ENCODE assay signal across 1 cellular context in the genomic region with DNA sequence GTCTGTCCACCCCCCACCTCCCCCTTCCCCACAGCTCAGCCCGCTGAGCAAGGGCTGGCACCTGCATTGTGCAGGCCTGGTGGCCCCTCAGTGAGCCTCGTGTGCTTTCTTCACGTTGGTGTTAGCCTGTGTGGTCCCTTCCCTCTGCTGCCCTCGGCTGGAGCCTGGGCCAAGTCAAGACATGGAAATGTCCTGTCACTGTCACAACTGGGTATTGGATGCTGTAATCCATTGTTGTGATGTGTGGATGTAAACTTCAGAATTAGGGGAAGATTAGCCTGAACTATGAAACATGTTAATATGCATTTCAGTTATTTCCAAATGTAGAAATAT.
TF ChIP-seq lines count a peak whose summit lies in the region.

No MANE protein-coding gene starts in this region.

TF ChIP-seq in GM23338, 12 proteins besides CTCF, POLR2A, EP300 and RAD21 (continued from another document):
- TF ChIP-seq, protein P1, sequence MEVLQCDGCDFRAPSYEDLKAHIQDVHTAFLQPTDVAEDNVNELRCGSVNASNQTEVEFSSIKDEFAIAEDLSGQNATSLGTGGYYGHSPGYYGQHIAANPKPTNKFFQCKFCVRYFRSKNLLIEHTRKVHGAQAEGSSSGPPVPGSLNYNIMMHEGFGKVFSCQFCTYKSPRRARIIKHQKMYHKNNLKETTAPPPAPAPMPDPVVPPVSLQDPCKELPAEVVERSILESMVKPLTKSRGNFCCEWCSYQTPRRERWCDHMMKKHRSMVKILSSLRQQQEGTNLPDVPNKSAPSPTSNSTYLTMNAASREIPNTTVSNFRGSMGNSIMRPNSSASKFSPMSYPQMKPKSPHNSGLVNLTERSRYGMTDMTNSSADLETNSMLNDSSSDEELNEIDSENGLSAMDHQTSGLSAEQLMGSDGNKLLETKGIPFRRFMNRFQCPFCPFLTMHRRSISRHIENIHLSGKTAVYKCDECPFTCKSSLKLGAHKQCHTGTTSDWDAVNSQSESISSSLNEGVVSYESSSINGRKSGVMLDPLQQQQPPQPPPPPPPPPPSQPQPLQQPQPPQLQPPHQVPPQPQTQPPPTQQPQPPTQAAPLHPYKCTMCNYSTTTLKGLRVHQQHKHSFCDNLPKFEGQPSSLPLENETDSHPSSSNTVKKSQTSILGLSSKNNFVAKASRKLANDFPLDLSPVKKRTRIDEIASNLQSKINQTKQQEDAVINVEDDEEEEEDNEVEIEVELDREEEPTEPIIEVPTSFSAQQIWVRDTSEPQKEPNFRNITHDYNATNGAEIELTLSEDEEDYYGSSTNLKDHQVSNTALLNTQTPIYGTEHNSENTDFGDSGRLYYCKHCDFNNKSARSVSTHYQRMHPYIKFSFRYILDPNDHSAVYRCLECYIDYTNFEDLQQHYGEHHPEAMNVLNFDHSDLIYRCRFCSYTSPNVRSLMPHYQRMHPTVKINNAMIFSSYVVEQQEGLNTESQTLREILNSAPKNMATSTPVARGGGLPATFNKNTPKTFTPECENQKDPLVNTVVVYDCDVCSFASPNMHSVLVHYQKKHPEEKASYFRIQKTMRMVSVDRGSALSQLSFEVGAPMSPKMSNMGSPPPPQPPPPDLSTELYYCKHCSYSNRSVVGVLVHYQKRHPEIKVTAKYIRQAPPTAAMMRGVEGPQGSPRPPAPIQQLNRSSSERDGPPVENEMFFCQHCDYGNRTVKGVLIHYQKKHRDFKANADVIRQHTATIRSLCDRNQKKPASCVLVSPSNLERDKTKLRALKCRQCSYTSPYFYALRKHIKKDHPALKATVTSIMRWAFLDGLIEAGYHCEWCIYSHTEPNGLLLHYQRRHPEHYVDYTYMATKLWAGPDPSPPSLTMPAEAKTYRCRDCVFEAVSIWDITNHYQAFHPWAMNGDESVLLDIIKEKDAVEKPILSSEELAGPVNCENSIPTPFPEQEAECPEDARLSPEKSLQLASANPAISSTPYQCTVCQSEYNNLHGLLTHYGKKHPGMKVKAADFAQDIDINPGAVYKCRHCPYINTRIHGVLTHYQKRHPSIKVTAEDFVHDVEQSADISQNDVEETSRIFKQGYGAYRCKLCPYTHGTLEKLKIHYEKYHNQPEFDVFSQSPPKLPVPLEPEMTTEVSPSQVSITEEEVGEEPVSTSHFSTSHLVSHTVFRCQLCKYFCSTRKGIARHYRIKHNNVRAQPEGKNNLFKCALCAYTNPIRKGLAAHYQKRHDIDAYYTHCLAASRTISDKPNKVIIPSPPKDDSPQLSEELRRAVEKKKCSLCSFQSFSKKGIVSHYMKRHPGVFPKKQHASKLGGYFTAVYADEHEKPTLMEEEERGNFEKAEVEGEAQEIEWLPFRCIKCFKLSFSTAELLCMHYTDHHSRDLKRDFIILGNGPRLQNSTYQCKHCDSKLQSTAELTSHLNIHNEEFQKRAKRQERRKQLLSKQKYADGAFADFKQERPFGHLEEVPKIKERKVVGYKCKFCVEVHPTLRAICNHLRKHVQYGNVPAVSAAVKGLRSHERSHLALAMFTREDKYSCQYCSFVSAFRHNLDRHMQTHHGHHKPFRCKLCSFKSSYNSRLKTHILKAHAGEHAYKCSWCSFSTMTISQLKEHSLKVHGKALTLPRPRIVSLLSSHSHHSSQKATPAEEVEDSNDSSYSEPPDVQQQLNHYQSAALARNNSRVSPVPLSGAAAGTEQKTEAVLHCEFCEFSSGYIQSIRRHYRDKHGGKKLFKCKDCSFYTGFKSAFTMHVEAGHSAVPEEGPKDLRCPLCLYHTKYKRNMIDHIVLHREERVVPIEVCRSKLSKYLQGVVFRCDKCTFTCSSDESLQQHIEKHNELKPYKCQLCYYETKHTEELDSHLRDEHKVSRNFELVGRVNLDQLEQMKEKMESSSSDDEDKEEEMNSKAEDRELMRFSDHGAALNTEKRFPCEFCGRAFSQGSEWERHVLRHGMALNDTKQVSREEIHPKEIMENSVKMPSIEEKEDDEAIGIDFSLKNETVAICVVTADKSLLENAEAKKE (CRISPR knock-in tag; IDR thresholded peaks at IDR 0.05): no peak
- no peak for TF ChIP-seq CREB1 (CRISPR knock-in tag; IDR thresholded peaks at IDR 0.05; ENCODE audit: low read depth)
- TF ChIP-seq, protein P2, sequence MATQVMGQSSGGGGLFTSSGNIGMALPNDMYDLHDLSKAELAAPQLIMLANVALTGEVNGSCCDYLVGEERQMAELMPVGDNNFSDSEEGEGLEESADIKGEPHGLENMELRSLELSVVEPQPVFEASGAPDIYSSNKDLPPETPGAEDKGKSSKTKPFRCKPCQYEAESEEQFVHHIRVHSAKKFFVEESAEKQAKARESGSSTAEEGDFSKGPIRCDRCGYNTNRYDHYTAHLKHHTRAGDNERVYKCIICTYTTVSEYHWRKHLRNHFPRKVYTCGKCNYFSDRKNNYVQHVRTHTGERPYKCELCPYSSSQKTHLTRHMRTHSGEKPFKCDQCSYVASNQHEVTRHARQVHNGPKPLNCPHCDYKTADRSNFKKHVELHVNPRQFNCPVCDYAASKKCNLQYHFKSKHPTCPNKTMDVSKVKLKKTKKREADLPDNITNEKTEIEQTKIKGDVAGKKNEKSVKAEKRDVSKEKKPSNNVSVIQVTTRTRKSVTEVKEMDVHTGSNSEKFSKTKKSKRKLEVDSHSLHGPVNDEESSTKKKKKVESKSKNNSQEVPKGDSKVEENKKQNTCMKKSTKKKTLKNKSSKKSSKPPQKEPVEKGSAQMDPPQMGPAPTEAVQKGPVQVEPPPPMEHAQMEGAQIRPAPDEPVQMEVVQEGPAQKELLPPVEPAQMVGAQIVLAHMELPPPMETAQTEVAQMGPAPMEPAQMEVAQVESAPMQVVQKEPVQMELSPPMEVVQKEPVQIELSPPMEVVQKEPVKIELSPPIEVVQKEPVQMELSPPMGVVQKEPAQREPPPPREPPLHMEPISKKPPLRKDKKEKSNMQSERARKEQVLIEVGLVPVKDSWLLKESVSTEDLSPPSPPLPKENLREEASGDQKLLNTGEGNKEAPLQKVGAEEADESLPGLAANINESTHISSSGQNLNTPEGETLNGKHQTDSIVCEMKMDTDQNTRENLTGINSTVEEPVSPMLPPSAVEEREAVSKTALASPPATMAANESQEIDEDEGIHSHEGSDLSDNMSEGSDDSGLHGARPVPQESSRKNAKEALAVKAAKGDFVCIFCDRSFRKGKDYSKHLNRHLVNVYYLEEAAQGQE (IDR thresholded peaks at IDR 0.05; ENCODE audit: unreplicated experiment): no peak
TF ChIP-seq in GM23338: peak in this region for 0.
